1 cellular context compared by ENCODE assay signal in the genomic region with DNA sequence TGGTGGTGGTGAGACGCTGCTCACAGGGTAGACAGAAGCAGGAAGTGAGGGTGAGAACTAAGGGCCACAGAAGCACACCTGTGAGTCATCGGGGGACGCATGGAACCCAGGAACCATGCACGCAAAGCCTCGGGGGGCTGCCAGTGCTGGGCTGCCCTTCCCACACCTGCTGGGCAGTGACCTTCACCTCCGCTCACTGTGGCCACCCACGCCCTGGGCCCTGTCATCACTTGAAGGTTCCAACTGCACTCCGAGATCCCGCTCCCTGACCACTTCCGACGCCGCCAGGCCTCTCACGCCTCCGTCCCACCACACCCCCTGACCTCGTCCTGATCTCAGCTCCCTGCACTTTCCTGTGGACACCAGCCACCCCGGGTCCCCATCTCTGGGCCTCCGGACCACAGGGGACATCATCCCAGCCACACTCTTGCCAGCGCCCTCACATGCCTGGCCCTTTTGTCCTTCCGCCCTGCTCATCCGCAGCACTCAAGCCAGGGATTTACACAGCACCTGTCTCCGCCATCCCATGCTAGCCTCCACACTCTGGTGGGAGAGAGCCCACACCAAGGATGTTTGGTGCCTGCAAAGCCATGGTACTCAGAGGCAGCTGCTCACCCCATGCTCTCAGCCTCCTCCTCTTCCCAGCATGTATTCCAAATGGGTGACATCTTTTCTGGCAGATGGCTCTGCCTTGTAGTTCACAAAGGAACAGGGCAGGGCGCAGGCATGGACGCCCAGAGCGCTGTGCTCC.
TF ChIP-seq lines count a peak whose summit lies in the region.

No MANE protein-coding gene starts in this region.

TF ChIP-seq in HepG2, 621 proteins besides CTCF, POLR2A, EP300 and RAD21 (continued from another document):
- TF ChIP-seq, protein P1, sequence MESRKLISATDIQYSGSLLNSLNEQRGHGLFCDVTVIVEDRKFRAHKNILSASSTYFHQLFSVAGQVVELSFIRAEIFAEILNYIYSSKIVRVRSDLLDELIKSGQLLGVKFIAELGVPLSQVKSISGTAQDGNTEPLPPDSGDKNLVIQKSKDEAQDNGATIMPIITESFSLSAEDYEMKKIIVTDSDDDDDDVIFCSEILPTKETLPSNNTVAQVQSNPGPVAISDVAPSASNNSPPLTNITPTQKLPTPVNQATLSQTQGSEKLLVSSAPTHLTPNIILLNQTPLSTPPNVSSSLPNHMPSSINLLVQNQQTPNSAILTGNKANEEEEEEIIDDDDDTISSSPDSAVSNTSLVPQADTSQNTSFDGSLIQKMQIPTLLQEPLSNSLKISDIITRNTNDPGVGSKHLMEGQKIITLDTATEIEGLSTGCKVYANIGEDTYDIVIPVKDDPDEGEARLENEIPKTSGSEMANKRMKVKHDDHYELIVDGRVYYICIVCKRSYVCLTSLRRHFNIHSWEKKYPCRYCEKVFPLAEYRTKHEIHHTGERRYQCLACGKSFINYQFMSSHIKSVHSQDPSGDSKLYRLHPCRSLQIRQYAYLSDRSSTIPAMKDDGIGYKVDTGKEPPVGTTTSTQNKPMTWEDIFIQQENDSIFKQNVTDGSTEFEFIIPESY (CRISPR knock-in tag; IDR thresholded peaks at IDR 0.05) = 0 out of 2 replicates have a peak, but pooled peaks have one; percentile 8
- TF ChIP-seq PHF20 (CRISPR knock-in tag; IDR thresholded peaks at IDR 0.05) = no peak
- TF ChIP-seq, protein P2, sequence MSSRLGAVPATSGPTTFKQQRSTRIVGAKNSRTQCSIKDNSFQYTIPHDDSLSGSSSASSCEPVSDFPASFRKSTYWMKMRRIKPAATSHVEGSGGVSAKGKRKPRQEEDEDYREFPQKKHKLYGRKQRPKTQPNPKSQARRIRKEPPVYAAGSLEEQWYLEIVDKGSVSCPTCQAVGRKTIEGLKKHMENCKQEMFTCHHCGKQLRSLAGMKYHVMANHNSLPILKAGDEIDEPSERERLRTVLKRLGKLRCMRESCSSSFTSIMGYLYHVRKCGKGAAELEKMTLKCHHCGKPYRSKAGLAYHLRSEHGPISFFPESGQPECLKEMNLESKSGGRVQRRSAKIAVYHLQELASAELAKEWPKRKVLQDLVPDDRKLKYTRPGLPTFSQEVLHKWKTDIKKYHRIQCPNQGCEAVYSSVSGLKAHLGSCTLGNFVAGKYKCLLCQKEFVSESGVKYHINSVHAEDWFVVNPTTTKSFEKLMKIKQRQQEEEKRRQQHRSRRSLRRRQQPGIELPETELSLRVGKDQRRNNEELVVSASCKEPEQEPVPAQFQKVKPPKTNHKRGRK (CRISPR knock-in tag; IDR thresholded peaks at IDR 0.05) = peak; percentile 64; the same call in 1 of the 2 replicates
- TF ChIP-seq, protein P3, sequence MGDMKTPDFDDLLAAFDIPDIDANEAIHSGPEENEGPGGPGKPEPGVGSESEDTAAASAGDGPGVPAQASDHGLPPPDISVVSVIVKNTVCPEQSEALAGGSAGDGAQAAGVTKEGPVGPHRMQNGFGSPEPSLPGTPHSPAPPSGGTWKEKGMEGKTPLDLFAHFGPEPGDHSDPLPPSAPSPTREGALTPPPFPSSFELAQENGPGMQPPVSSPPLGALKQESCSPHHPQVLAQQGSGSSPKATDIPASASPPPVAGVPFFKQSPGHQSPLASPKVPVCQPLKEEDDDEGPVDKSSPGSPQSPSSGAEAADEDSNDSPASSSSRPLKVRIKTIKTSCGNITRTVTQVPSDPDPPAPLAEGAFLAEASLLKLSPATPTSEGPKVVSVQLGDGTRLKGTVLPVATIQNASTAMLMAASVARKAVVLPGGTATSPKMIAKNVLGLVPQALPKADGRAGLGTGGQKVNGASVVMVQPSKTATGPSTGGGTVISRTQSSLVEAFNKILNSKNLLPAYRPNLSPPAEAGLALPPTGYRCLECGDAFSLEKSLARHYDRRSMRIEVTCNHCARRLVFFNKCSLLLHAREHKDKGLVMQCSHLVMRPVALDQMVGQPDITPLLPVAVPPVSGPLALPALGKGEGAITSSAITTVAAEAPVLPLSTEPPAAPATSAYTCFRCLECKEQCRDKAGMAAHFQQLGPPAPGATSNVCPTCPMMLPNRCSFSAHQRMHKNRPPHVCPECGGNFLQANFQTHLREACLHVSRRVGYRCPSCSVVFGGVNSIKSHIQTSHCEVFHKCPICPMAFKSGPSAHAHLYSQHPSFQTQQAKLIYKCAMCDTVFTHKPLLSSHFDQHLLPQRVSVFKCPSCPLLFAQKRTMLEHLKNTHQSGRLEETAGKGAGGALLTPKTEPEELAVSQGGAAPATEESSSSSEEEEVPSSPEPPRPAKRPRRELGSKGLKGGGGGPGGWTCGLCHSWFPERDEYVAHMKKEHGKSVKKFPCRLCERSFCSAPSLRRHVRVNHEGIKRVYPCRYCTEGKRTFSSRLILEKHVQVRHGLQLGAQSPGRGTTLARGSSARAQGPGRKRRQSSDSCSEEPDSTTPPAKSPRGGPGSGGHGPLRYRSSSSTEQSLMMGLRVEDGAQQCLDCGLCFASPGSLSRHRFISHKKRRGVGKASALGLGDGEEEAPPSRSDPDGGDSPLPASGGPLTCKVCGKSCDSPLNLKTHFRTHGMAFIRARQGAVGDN (CRISPR knock-in tag; IDR thresholded peaks at IDR 0.05) = peak; percentile 16; the same call in 1 of the 2 replicates
- TF ChIP-seq ZNF460 (CRISPR knock-in tag; IDR thresholded peaks at IDR 0.05; ENCODE audit: borderline replicate concordance) = no peak
- no peak for TF ChIP-seq ZNF383 (CRISPR knock-in tag; IDR thresholded peaks at IDR 0.05; ENCODE audit: borderline replicate concordance)
- TF ChIP-seq, protein P4, sequence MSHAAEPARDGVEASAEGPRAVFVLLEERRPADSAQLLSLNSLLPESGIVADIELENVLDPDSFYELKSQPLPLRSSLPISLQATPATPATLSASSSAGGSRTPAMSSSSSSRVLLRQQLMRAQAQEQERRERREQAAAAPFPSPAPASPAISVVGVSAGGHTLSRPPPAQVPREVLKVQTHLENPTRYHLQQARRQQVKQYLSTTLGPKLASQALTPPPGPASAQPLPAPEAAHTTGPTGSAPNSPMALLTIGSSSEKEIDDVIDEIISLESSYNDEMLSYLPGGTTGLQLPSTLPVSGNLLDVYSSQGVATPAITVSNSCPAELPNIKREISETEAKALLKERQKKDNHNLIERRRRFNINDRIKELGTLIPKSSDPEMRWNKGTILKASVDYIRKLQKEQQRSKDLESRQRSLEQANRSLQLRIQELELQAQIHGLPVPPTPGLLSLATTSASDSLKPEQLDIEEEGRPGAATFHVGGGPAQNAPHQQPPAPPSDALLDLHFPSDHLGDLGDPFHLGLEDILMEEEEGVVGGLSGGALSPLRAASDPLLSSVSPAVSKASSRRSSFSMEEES (CRISPR knock-in tag; IDR thresholded peaks at IDR 0.05) = no peak
